In the genomic region with DNA sequence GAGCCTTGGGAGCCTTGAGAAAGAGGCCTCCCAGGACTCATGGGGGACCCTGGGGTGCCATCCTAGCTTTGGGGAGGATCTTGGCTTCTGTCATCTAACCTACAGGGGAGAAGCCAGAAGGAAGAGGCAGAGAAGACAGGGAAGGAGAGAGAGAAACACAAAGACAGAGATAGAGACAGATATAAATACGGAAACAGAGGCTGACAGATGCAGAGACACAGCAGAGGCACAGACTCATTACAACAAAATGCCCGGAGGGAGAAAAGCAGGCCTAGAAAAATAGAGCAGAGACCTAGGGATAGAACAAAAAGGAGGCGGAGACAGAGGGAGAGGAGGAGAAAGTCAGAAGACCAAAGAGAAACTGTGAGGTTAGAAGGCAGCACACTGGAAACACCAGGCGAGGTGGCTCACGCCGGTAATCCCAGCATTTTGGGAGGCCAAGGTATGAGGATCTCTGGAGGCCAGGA, we compare ENCODE assay signal across 10 cellular contexts. TPM values are rescaled to one million over a fixed set of nuclear protein-coding genes. Genes with fewer than 3 reads are reported as not detected.
DNase-seq lines count a peak whose midpoint lies in the region; ATAC-seq and TF ChIP-seq lines count a peak whose summit lies in the region.
"Had no signal": no experiment of that assay in that cellular context is flagged by ENCODE, and none has a peak within 500 bp of the region (broad histone marks: within the 10 kb centered on the region; RNA-seq: fewer than 3 reads in every experiment).

No MANE protein-coding gene starts in this region.

- TF ChIP-seq EP300 in upper lobe of left lung (IDR thresholded peaks at IDR 0.05): no peak

- ATAC-seq in Right ventricle myocardium inferior (no peak), left ventricle myocardium superior (no peak), upper lobe of left lung (ENCODE audit: low FRiP score in 2 of 2) (no peak)
- ATAC-seq in activated T-cell treated with anti-CD3 and anti-CD28 coated beads, Interleukin-2, amount 50 U/mL, for 72 hours (replicated peaks in 1 of 2): no peak

- no peaks in the 10 kb centered on the region for H3K9me3 Mint-ChIP-seq in mesothelial cell of epicardium
- no peaks in the 10 kb centered on the region for H3K9me3 Mint-ChIP-seq in activated T-cell treated with anti-CD3 and anti-CD28 coated beads, Interleukin-2, amount 50 U/mL, for 72 hours

- 69 to 80% methylated on average over 6 of the region's 6 CpGs for WGBS in upper lobe of left lung, 2 donors

- H3K27ac Mint-ChIP-seq in mesothelial cell of epicardium: peak overlapping the region; percentile 80
- no peak overlapping the region for H3K27ac Mint-ChIP-seq in activated T-cell treated with anti-CD3 and anti-CD28 coated beads, Interleukin-2, amount 50 U/mL, for 72 hours

- no peaks in the 10 kb centered on the region for H3K9me3 ChIP-seq in upper lobe of left lung

- H3K4me3 ChIP-seq in dorsolateral prefrontal cortex (peak overlapping the region in 17 of 59 donors; percentile 3 to 63 (median 52)), upper lobe of left lung (peak overlapping the region in 2 of 4 donors; percentile 57 to 70)
- H3K4me3 ChIP-seq: cardiac muscle cell had no signal

- H3K27me3 ChIP-seq in dorsolateral prefrontal cortex (peaks cover 0 to 42% (median 18%) of the 10 kb centered on the region in 45 donors), upper lobe of left lung (peaks cover 0 to 16% (median 6%) of the 10 kb centered on the region in 4 donors)

- no peak for TF ChIP-seq CTCF in dorsolateral prefrontal cortex (IDR thresholded peaks at IDR 0.05 in 54 of 56, conservative IDR thresholded peaks at IDR 0.05 in 2 of 56; ENCODE audit: low read depth in 1 of 56, partially characterized antibody in 56 of 56)
- no peak for TF ChIP-seq CTCF in mesothelial cell of epicardium (IDR thresholded peaks at IDR 0.05; ENCODE audit: unreplicated experiment)
- TF ChIP-seq CTCF in upper lobe of left lung (IDR thresholded peaks at IDR 0.05): no peak

- DNase-seq in Right ventricle myocardium inferior (ENCODE audit: missing footprints) (peak; percentile 30), left ventricle myocardium superior (no peak), dorsolateral prefrontal cortex (no peak), mesothelial cell of epicardium (ENCODE audit: low spot score in 2 of 2, unreplicated experiment in 2 of 2) (no peak), upper lobe of left lung (no peak), AML-193 (lab: John Stamatoyannopoulos, UW) (no peak)
- no peak for DNase-seq in activated T-cell treated with anti-CD3 and anti-CD28 coated beads, Interleukin-2, amount 50 U/mL, for 72 hours
- no peak for DNase-seq in activated CD8-positive, alpha-beta memory T cell treated with anti-CD3 and anti-CD28 coated beads for 24 hours
- DNase-seq: NCI-H446 had no signal

- H3K27ac ChIP-seq in dorsolateral prefrontal cortex: peak overlapping the region in 42 of 59 donors; percentile 1 to 89 (median 72)
- peak overlapping the region; percentile 87 to 93 (median 91) for H3K27ac ChIP-seq in upper lobe of left lung
- H3K27ac ChIP-seq: cardiac muscle cell had no signal

- TF ChIP-seq POLR2A in upper lobe of left lung (IDR thresholded peaks at IDR 0.05): no peak

- H3K36me3 Mint-ChIP-seq in mesothelial cell of epicardium: no peaks in the 10 kb centered on the region
- H3K36me3 Mint-ChIP-seq in activated T-cell treated with anti-CD3 and anti-CD28 coated beads, Interleukin-2, amount 50 U/mL, for 72 hours (ENCODE audit: insufficient read depth in 2 of 2): no peaks in the 10 kb centered on the region

- intact Hi-C loops in Right ventricle myocardium inferior (cut with DNase I): loop anchor here (10.0 kb wide), 1 partner anchor 179 kb away; no protein-coding TSS in a partner anchor
- intact Hi-C loops in left ventricle myocardium superior (cut with micrococcal nuclease): no loop called here
- intact Hi-C loops in dorsolateral prefrontal cortex (cut with DNase I): no loop called here

- no peaks in the 10 kb centered on the region for H3K36me3 ChIP-seq in upper lobe of left lung
- H3K36me3 ChIP-seq: cardiac muscle cell had no signal

- peaks cover 33% of the 10 kb centered on the region for H3K27me3 Mint-ChIP-seq in mesothelial cell of epicardium (ENCODE audit: low read depth)
- H3K27me3 Mint-ChIP-seq in activated T-cell treated with anti-CD3 and anti-CD28 coated beads, Interleukin-2, amount 50 U/mL, for 72 hours (ENCODE audit: low read depth): peaks cover 49% of the 10 kb centered on the region

- H3K4me1 ChIP-seq in upper lobe of left lung: peaks cover 47 to 84% (median 63%) of the 10 kb centered on the region in 4 donors

- H3K4me3 Mint-ChIP-seq in mesothelial cell of epicardium: no peak overlapping the region
- no peak overlapping the region for H3K4me3 Mint-ChIP-seq in activated T-cell treated with anti-CD3 and anti-CD28 coated beads, Interleukin-2, amount 50 U/mL, for 72 hours

- H3K4me1 Mint-ChIP-seq in mesothelial cell of epicardium: peaks cover 50% of the 10 kb centered on the region
- peaks cover 13% of the 10 kb centered on the region for H3K4me1 Mint-ChIP-seq in activated T-cell treated with anti-CD3 and anti-CD28 coated beads, Interleukin-2, amount 50 U/mL, for 72 hours (ENCODE audit: low read depth)

RNA-seq across cellular contexts. Expression of a gene that starts 1.9 kb away (rescaled TPM):
- total RNA-seq in Right ventricle myocardium inferior (8.1 TPM), left ventricle myocardium superior (8.2 TPM), dorsolateral prefrontal cortex (10 to 100 TPM in 7 of 120 experiments, 1 to 10 TPM in 113; 1.9 to 15.2 (median 5.0) TPM), mesothelial cell of epicardium (13.8 to 16.1 TPM (median 15.7 TPM) in 3 replicates), upper lobe of left lung (10 to 100 TPM in 4 of 6 donors, 1 to 10 TPM in 2; 8.4 to 33.5 (median 13.7) TPM)
- total RNA-seq in activated T-cell treated with anti-CD3 and anti-CD28 coated beads, Interleukin-2, amount 50 U/mL, for 72 hours: under 1 TPM in 1 of 2 donors, not detected in 1; 0.07 TPM

RNA-seq across cellular contexts. Expression of a gene that starts 25.0 kb away (rescaled TPM):
- total RNA-seq in Right ventricle myocardium inferior (not detected), left ventricle myocardium superior (0.17 TPM), dorsolateral prefrontal cortex (under 1 TPM in 11 of 120 experiments, not detected in 109; 0.23 to 0.84 (median 0.42) TPM), mesothelial cell of epicardium (0.11 to 0.34 TPM (median 0.13 TPM) in 3 replicates), upper lobe of left lung (10 to 100 TPM in 1 of 6 donors, 1 to 10 TPM in 4, under 1 TPM in 1; 0.49 to 13.9 (median 6.3) TPM)
- not detected for total RNA-seq in activated T-cell treated with anti-CD3 and anti-CD28 coated beads, Interleukin-2, amount 50 U/mL, for 72 hours

RNA-seq across cellular contexts. Expression of a gene that starts 34.8 kb away (rescaled TPM):
- 2.4 TPM for total RNA-seq in Right ventricle myocardium inferior
- 0.69 TPM for total RNA-seq in left ventricle myocardium superior
- total RNA-seq in dorsolateral prefrontal cortex: 1 to 10 TPM in 20 of 120 experiments, under 1 TPM in 70, not detected in 30; 0.16 to 3.1 (median 0.66) TPM
- 1.2 to 1.3 TPM (median 1.3 TPM) in 3 replicates for total RNA-seq in mesothelial cell of epicardium
- 1 to 10 TPM in 3 of 6 donors, under 1 TPM in 1, not detected in 2; 0.30 to 1.4 (median 1.2) TPM for total RNA-seq in upper lobe of left lung
- total RNA-seq in activated T-cell treated with anti-CD3 and anti-CD28 coated beads, Interleukin-2, amount 50 U/mL, for 72 hours: 10 to 100 TPM; 16.8 to 21.4 TPM

RNA-seq across cellular contexts. Expression of a gene that starts 36.5 kb away (rescaled TPM):
- total RNA-seq in Right ventricle myocardium inferior: 0.46 TPM
- 0.72 TPM for total RNA-seq in left ventricle myocardium superior
- 1 to 10 TPM in 8 of 120 experiments, under 1 TPM in 48, not detected in 64; 0.07 to 2.8 (median 0.30) TPM for total RNA-seq in dorsolateral prefrontal cortex
- total RNA-seq in mesothelial cell of epicardium: 0.45 to 0.66 TPM (median 0.51 TPM) in 3 replicates
- total RNA-seq in upper lobe of left lung: under 1 TPM in 2 of 6 donors, not detected in 4; 0.03 to 0.22 TPM
- total RNA-seq in activated T-cell treated with anti-CD3 and anti-CD28 coated beads, Interleukin-2, amount 50 U/mL, for 72 hours: under 1 TPM; 0.17 to 0.30 TPM
